ENCODE assay signal across 1 cellular context in the genomic region with DNA sequence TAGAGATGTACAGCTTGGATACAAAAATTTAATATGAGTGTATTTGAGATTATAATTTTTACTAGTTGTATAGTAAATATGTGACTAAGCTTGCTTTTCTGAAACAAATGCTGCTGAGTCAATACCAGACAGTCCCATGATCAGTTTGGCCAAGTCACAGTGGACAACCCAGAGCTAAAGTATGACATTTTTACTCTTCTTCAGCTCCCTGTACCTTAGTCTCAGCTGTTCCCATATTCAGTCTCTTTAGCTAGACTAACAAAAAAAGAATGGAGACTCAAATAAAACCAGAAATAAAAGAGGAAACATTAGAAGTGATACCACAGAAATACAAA.
TF ChIP-seq lines count a peak whose summit lies in the region.

No MANE protein-coding gene starts in this region.

TF ChIP-seq in H1, 55 proteins besides CTCF, POLR2A, EP300 and RAD21 (continued from another document):
- TF ChIP-seq, protein P1, sequence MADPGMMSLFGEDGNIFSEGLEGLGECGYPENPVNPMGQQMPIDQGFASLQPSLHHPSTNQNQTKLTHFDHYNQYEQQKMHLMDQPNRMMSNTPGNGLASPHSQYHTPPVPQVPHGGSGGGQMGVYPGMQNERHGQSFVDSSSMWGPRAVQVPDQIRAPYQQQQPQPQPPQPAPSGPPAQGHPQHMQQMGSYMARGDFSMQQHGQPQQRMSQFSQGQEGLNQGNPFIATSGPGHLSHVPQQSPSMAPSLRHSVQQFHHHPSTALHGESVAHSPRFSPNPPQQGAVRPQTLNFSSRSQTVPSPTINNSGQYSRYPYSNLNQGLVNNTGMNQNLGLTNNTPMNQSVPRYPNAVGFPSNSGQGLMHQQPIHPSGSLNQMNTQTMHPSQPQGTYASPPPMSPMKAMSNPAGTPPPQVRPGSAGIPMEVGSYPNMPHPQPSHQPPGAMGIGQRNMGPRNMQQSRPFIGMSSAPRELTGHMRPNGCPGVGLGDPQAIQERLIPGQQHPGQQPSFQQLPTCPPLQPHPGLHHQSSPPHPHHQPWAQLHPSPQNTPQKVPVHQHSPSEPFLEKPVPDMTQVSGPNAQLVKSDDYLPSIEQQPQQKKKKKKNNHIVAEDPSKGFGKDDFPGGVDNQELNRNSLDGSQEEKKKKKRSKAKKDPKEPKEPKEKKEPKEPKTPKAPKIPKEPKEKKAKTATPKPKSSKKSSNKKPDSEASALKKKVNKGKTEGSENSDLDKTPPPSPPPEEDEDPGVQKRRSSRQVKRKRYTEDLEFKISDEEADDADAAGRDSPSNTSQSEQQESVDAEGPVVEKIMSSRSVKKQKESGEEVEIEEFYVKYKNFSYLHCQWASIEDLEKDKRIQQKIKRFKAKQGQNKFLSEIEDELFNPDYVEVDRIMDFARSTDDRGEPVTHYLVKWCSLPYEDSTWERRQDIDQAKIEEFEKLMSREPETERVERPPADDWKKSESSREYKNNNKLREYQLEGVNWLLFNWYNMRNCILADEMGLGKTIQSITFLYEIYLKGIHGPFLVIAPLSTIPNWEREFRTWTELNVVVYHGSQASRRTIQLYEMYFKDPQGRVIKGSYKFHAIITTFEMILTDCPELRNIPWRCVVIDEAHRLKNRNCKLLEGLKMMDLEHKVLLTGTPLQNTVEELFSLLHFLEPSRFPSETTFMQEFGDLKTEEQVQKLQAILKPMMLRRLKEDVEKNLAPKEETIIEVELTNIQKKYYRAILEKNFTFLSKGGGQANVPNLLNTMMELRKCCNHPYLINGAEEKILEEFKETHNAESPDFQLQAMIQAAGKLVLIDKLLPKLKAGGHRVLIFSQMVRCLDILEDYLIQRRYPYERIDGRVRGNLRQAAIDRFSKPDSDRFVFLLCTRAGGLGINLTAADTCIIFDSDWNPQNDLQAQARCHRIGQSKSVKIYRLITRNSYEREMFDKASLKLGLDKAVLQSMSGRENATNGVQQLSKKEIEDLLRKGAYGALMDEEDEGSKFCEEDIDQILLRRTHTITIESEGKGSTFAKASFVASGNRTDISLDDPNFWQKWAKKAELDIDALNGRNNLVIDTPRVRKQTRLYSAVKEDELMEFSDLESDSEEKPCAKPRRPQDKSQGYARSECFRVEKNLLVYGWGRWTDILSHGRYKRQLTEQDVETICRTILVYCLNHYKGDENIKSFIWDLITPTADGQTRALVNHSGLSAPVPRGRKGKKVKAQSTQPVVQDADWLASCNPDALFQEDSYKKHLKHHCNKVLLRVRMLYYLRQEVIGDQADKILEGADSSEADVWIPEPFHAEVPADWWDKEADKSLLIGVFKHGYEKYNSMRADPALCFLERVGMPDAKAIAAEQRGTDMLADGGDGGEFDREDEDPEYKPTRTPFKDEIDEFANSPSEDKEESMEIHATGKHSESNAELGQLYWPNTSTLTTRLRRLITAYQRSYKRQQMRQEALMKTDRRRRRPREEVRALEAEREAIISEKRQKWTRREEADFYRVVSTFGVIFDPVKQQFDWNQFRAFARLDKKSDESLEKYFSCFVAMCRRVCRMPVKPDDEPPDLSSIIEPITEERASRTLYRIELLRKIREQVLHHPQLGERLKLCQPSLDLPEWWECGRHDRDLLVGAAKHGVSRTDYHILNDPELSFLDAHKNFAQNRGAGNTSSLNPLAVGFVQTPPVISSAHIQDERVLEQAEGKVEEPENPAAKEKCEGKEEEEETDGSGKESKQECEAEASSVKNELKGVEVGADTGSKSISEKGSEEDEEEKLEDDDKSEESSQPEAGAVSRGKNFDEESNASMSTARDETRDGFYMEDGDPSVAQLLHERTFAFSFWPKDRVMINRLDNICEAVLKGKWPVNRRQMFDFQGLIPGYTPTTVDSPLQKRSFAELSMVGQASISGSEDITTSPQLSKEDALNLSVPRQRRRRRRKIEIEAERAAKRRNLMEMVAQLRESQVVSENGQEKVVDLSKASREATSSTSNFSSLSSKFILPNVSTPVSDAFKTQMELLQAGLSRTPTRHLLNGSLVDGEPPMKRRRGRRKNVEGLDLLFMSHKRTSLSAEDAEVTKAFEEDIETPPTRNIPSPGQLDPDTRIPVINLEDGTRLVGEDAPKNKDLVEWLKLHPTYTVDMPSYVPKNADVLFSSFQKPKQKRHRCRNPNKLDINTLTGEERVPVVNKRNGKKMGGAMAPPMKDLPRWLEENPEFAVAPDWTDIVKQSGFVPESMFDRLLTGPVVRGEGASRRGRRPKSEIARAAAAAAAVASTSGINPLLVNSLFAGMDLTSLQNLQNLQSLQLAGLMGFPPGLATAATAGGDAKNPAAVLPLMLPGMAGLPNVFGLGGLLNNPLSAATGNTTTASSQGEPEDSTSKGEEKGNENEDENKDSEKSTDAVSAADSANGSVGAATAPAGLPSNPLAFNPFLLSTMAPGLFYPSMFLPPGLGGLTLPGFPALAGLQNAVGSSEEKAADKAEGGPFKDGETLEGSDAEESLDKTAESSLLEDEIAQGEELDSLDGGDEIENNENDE (IDR thresholded peaks at IDR 0.05; ENCODE audit: insufficient replicate concordance, low read length): no peak
- TF ChIP-seq TEAD4 (IDR thresholded peaks at IDR 0.05; ENCODE audit: low read depth, low read length) (no peak), RNF2 (IDR thresholded peaks at IDR 0.05; ENCODE audit: borderline replicate concordance, low read depth, low read length, missing control alignments, poor library complexity, severe bottlenecking) (no peak), GTF2F1 (IDR thresholded peaks at IDR 0.05; ENCODE audit: borderline replicate concordance, low read depth, low read length) (no peak), SIRT6 (IDR thresholded peaks at IDR 0.05; ENCODE audit: low read length) (no peak), HDAC2 (IDR thresholded peaks at IDR 0.05; ENCODE audit: borderline replicate concordance in 1 of 2, low read depth in 2 of 2, low read length in 2 of 2) (no peak), NRF1 (IDR thresholded peaks at IDR 0.05; ENCODE audit: low read depth, low read length) (no peak), RBBP5 (IDR thresholded peaks at IDR 0.05; ENCODE audit: borderline replicate concordance, low read depth, low read length) (no peak), EGR1 (IDR thresholded peaks at IDR 0.05; ENCODE audit: borderline replicate concordance, low read depth, low read length) (no peak), MAFK (IDR thresholded peaks at IDR 0.05; ENCODE audit: low read depth, low read length) (no peak), POU5F1 (IDR thresholded peaks at IDR 0.05; ENCODE audit: low read depth, low read length) (no peak), BRCA1 (IDR thresholded peaks at IDR 0.05; ENCODE audit: low read depth, low read length) (no peak)
